ENCODE assay signal across 9 cellular contexts in genomic region chr2:72694715-72695496, GRCh38.
DNase-seq lines count a peak whose midpoint lies in the region; ATAC-seq and TF ChIP-seq lines count a peak whose summit lies in the region.
"Had no signal": no experiment of that assay in that cellular context is flagged by ENCODE, and none has a peak within 500 bp of the region (broad histone marks: within the 10 kb centered on the region; RNA-seq: fewer than 3 reads in every experiment).

No MANE protein-coding gene starts in this region.

- TF ChIP-seq CTCF in chondrocyte (IDR thresholded peaks at IDR 0.05) = no peak

- no peaks in the 10 kb centered on the region for H3K9me3 Mint-ChIP-seq in chondrocyte (ENCODE audit: low read depth)

- H3K36me3 Mint-ChIP-seq in chondrocyte (ENCODE audit: low read depth) = peaks cover 2% of the 10 kb centered on the region

- H3K27ac Mint-ChIP-seq in chondrocyte (ENCODE audit: unreplicated experiment) = no peak overlapping the region

- DNase-seq in A172 (ENCODE audit: low spot score) (peak; percentile 29), HuH-7 (ENCODE audit: low spot score) (peak; percentile 59), astrocyte of the hippocampus (ENCODE audit: low read depth, low spot score) (peak; percentile 62), left lobe of liver (ENCODE audit: low spot score) (peak; percentile 92), chondrocyte (ENCODE audit: low spot score) (no peak), KG1 (lab: John Stamatoyannopoulos, UW) (no peak)
- DNase-seq in activated CD8-positive, alpha-beta memory T cell treated with anti-CD3 and anti-CD28 coated beads, Interleukin-2, amount 50 U/mL, for 4 hours = no peak
- DNase-seq: MM.1S had no signal

- ATAC-seq in left lobe of liver = peak; percentile 99
- no peak for ATAC-seq in GM21381 (IDR thresholded peaks at IDR 0.05; ENCODE audit: unreplicated experiment)

- no peaks in the 10 kb centered on the region for H3K27me3 Mint-ChIP-seq in chondrocyte (ENCODE audit: low read depth)

- no peak overlapping the region for H3K4me3 Mint-ChIP-seq in chondrocyte (ENCODE audit: unreplicated experiment)

- H3K4me1 Mint-ChIP-seq in chondrocyte (ENCODE audit: low read depth) = peaks cover 25% of the 10 kb centered on the region

Comparison
In these comparisons a context has a peak if more than half of its experiments do, and no peak if none do; other contexts are left out.
1. DNase-seq: peak in A172 (single experiment), HuH-7 (single experiment), astrocyte of the hippocampus (single experiment) and left lobe of liver (single experiment); none in chondrocyte (single experiment), KG1 (single experiment) and activated CD8-positive, alpha-beta memory T cell treated with anti-CD3 and anti-CD28 coated beads, Interleukin-2, amount 50 U/mL, for 4 hours (single experiment).